ENCODE assay signal across 17 cellular contexts in genomic region chr16:24995033-24995432, GRCh38. TPM values are rescaled to one million over a fixed set of nuclear protein-coding genes. Genes with fewer than 3 reads are reported as not detected.
A peak's percentile ranks its signal among the peaks of the same experiment; 100 is the strongest.
DNase-seq lines count a peak whose midpoint lies in the region; ATAC-seq and TF ChIP-seq lines count a peak whose summit lies in the region.
"Had no signal": no experiment of that assay in that cellular context is flagged by ENCODE, and none has a peak within 500 bp of the region (broad histone marks: within the 10 kb centered on the region; RNA-seq: fewer than 3 reads in every experiment).

No MANE protein-coding gene starts in this region.

- DNase-seq in activated naive CD4-positive, alpha-beta T cell (lab: John Stamatoyannopoulos, UW): no peak
- DNase-seq in RWPE2 (ENCODE audit: low spot score): no peak
- DNase-seq in stimulated activated naive B cell treated with anti-CD40 and anti-IgM and Interleukin-4, amounts not matched to agents 10 μg/mL and 1 μg/mL and 100 μg/mL, for 72 hours: no peak
- DNase-seq in effector CD4-positive, alpha-beta T cell: no peak
- DNase-seq in stimulated activated CD4-positive, alpha-beta T cell treated with anti-CD3 and anti-CD28 coated beads, Interleukin-4, amount 100 ng/mL, for 1 hour: no peak
- no peak for DNase-seq in WERI-Rb-1
- DNase-seq: activated CD8-positive, alpha-beta memory T cell treated with anti-CD3 and anti-CD28 coated beads, Interleukin-2, amount 10 ng/mL, durations not matched to agents 7 days and 5 days; activated naive CD4-positive, alpha-beta T cell treated with Interleukin-2 at 50 U/mL for 16 hours; CD4-positive, alpha-beta T cell; NCI-H2029; NCI-H69; ovary; stimulated activated naive CD4-positive, alpha-beta T cell; uterus had no signal

- H3K4me1 Mint-ChIP-seq in activated naive CD4-positive, alpha-beta T cell treated with anti-CD3 and anti-CD28 coated beads, Interleukin-2, amount 50 U/mL, for 24 hours: peaks cover 80% of the 10 kb centered on the region
- H3K4me1 Mint-ChIP-seq in stimulated activated naive B cell treated with anti-CD40 and anti-IgM and Interleukin-4, amounts not matched to agents 10 μg/mL and 1 μg/mL and 100 μg/mL, for 72 hours: peaks cover 70 to 91% of the 10 kb centered on the region in 2 donors

- no peak for TF ChIP-seq POLR2A in gastroesophageal sphincter (IDR thresholded peaks at IDR 0.05)

- H3K4me3 Mint-ChIP-seq in activated naive CD4-positive, alpha-beta T cell treated with anti-CD3 and anti-CD28 coated beads, Interleukin-2, amount 50 U/mL, for 24 hours: no peak overlapping the region
- peak overlapping the region in 1 of 2 donors; percentile 21 for H3K4me3 Mint-ChIP-seq in stimulated activated naive B cell treated with anti-CD40 and anti-IgM and Interleukin-4, amounts not matched to agents 10 μg/mL and 1 μg/mL and 100 μg/mL, for 72 hours
- H3K4me3 Mint-ChIP-seq: activated CD8-positive, alpha-beta memory T cell treated with anti-CD3 and anti-CD28 coated beads, Interleukin-2, amount 10 ng/mL, durations not matched to agents 7 days and 5 days; CD4-positive, alpha-beta T cell; WTC11 had no signal

- H3K4me3 ChIP-seq in RWPE2 (ENCODE audit: severe bottlenecking): no peak overlapping the region
- H3K4me3 ChIP-seq in gastroesophageal sphincter: no peak overlapping the region
- no peak overlapping the region for H3K4me3 ChIP-seq in WERI-Rb-1 (ENCODE audit: low read depth, low read length)
- H3K4me3 ChIP-seq: ovary, uterus had no signal

- H3K36me3 ChIP-seq in RWPE2 (ENCODE audit: low read depth): no peaks in the 10 kb centered on the region
- H3K36me3 ChIP-seq in gastroesophageal sphincter: no peaks in the 10 kb centered on the region
- no peaks in the 10 kb centered on the region for H3K36me3 ChIP-seq in WERI-Rb-1
- H3K36me3 ChIP-seq: ovary, uterus had no signal

- peaks cover 30% of the 10 kb centered on the region for H3K4me1 ChIP-seq in RWPE2 (ENCODE audit: insufficient read depth, poor library complexity, severe bottlenecking)
- peaks cover 12 to 99% (median 47%) of the 10 kb centered on the region in 3 donors for H3K4me1 ChIP-seq in gastroesophageal sphincter

- no peak for TF ChIP-seq EP300 in gastroesophageal sphincter (IDR thresholded peaks at IDR 0.05)

- no peaks in the 10 kb centered on the region for H3K9me3 Mint-ChIP-seq in activated naive CD4-positive, alpha-beta T cell treated with anti-CD3 and anti-CD28 coated beads, Interleukin-2, amount 50 U/mL, for 24 hours
- H3K9me3 Mint-ChIP-seq in stimulated activated naive B cell treated with anti-CD40 and anti-IgM and Interleukin-4, amounts not matched to agents 10 μg/mL and 1 μg/mL and 100 μg/mL, for 72 hours: no peaks in the 10 kb centered on the region
- H3K9me3 Mint-ChIP-seq: CD4-positive, alpha-beta T cell had no signal

- no peaks in the 10 kb centered on the region for H3K27me3 Mint-ChIP-seq in activated naive CD4-positive, alpha-beta T cell treated with anti-CD3 and anti-CD28 coated beads, Interleukin-2, amount 50 U/mL, for 24 hours
- H3K27me3 Mint-ChIP-seq in stimulated activated naive B cell treated with anti-CD40 and anti-IgM and Interleukin-4, amounts not matched to agents 10 μg/mL and 1 μg/mL and 100 μg/mL, for 72 hours: no peaks in the 10 kb centered on the region
- H3K27me3 Mint-ChIP-seq: activated CD8-positive, alpha-beta memory T cell treated with anti-CD3 and anti-CD28 coated beads, Interleukin-2, amount 10 ng/mL, durations not matched to agents 7 days and 5 days; CD4-positive, alpha-beta T cell had no signal

- no peaks in the 10 kb centered on the region for H3K9me3 ChIP-seq in RWPE2 (ENCODE audit: severe bottlenecking)
- H3K9me3 ChIP-seq in gastroesophageal sphincter: no peaks in the 10 kb centered on the region
- no peaks in the 10 kb centered on the region for H3K9me3 ChIP-seq in WERI-Rb-1 (ENCODE audit: severe bottlenecking)
- H3K9me3 ChIP-seq: ovary, uterus had no signal

- ATAC-seq in RWPE2 (ENCODE audit: low read depth): no peak
- ATAC-seq in gastroesophageal sphincter: no peak
- no peak for ATAC-seq in stimulated activated naive B cell treated with anti-CD40 and anti-IgM and Interleukin-4, amounts not matched to agents 10 μg/mL and 1 μg/mL and 100 μg/mL, for 72 hours (replicated peaks)
- ATAC-seq: activated CD8-positive, alpha-beta memory T cell treated with anti-CD3 and anti-CD28 coated beads, Interleukin-2, amount 10 ng/mL, durations not matched to agents 7 days and 5 days had no signal

- H3K27me3 ChIP-seq in RWPE2 (ENCODE audit: insufficient read depth, poor library complexity, severe bottlenecking): no peaks in the 10 kb centered on the region
- no peaks in the 10 kb centered on the region for H3K27me3 ChIP-seq in gastroesophageal sphincter
- no peaks in the 10 kb centered on the region for H3K27me3 ChIP-seq in WERI-Rb-1 (ENCODE audit: insufficient read depth, low read depth, severe bottlenecking)
- H3K27me3 ChIP-seq: ovary, uterus had no signal

- H3K36me3 Mint-ChIP-seq in activated naive CD4-positive, alpha-beta T cell treated with anti-CD3 and anti-CD28 coated beads, Interleukin-2, amount 50 U/mL, for 24 hours: peaks cover 6% of the 10 kb centered on the region
- H3K36me3 Mint-ChIP-seq in stimulated activated naive B cell treated with anti-CD40 and anti-IgM and Interleukin-4, amounts not matched to agents 10 μg/mL and 1 μg/mL and 100 μg/mL, for 72 hours: peaks cover 32 to 38% of the 10 kb centered on the region in 2 donors

- H3K27ac ChIP-seq in RWPE2 (ENCODE audit: poor library complexity, severe bottlenecking) (peak overlapping the region; percentile 87), gastroesophageal sphincter (peak overlapping the region in 3 of 4 donors; percentile 77 to 81 (median 80)), WERI-Rb-1 (no peak overlapping the region)
- H3K27ac ChIP-seq: ovary had no signal

- 94 to 100% methylated on average over 5 of the region's 5 CpGs for WGBS in gastroesophageal sphincter (ENCODE audit: low coverage in 1 of 2), 2 donors

- TF ChIP-seq CTCF in RWPE2 (IDR thresholded peaks at IDR 0.05; ENCODE audit: poor library complexity, severe bottlenecking) (no peak), gastroesophageal sphincter (IDR thresholded peaks at IDR 0.05) (no peak), WERI-Rb-1 (IDR thresholded peaks at IDR 0.05; ENCODE audit: low read depth, low read length) (no peak)

- peak overlapping the region; percentile 68 for H3K27ac Mint-ChIP-seq in activated naive CD4-positive, alpha-beta T cell treated with anti-CD3 and anti-CD28 coated beads, Interleukin-2, amount 50 U/mL, for 24 hours
- peak overlapping the region; percentile 92 for H3K27ac Mint-ChIP-seq in stimulated activated naive B cell treated with anti-CD40 and anti-IgM and Interleukin-4, amounts not matched to agents 10 μg/mL and 1 μg/mL and 100 μg/mL, for 72 hours
- H3K27ac Mint-ChIP-seq: activated CD8-positive, alpha-beta memory T cell treated with anti-CD3 and anti-CD28 coated beads, Interleukin-2, amount 10 ng/mL, durations not matched to agents 7 days and 5 days; CD4-positive, alpha-beta T cell had no signal

RNA-seq across cellular contexts. Expression of gene ARHGAP17, which starts 20.1 kb away (rescaled TPM):
- 10 to 100 TPM; 40.8 to 51.2 (median 46.2) TPM for total RNA-seq in gastroesophageal sphincter
